9 cellular contexts compared by ENCODE assay signal in genomic region chr6:77463308-77463880, GRCh38. TPM values are rescaled to one million over a fixed set of nuclear protein-coding genes. Genes with fewer than 3 reads are reported as not detected.
A peak's percentile ranks its signal among the peaks of the same experiment; 100 is the strongest.
DNase-seq lines count a peak whose midpoint lies in the region; ATAC-seq and TF ChIP-seq lines count a peak whose summit lies in the region.
"Had no signal": no experiment of that assay in that cellular context is flagged by ENCODE, and none has a peak within 500 bp of the region (broad histone marks: within the 10 kb centered on the region; RNA-seq: fewer than 3 reads in every experiment).

Gene HTR1B (minus strand): TSS chr6:77463491. CDS start chr6:77463403, 88 bp downstream.

- peak within 1 kb of the TSS; percentile 42 for H2BK120ac ChIP-seq in IMR-90 (ENCODE audit: low read depth, low read length)

- no peak for TF ChIP-seq POLR2A in IMR-90 (IDR thresholded peaks at IDR 0.05; ENCODE audit: low read depth, low read length)

- peak within 1 kb of the TSS; percentile 62 for H2AK9ac ChIP-seq in IMR-90 (replicated peaks; ENCODE audit: low read depth, low read length, poor library complexity)

- H3K27me3 ChIP-seq in IMR-90 (ENCODE audit: control insufficient read depth, insufficient read depth, low read length) = peaks cover 17% of the 10 kb centered on the region

- peak; percentile 14 for DNase-seq in IMR-90
- DNase-seq in astrocyte of the spinal cord (ENCODE audit: low read depth, low spot score) = peak; percentile 63
- DNase-seq in islet precursor cell = peak; percentile 64
- DNase-seq in stimulated activated naive B cell treated with anti-CD40 and anti-IgM and Interleukin-4, amounts not matched to agents 10 μg/mL and 1 μg/mL and 100 μg/mL, for 72 hours = no peak
- no peak for DNase-seq in NCI-H774 (lab: John Stamatoyannopoulos, UW)

- H3K36me3 ChIP-seq in IMR-90 (ENCODE audit: control insufficient read depth, insufficient read depth, low read length) = no peaks in the 10 kb centered on the region

- H4K20me1 ChIP-seq in IMR-90 (ENCODE audit: insufficient read depth, low read length) = no peaks in the 10 kb centered on the region

- H3K56ac ChIP-seq in IMR-90 (ENCODE audit: extremely low read depth, insufficient read depth, low read length) = no peak within 1 kb of the TSS

- intact Hi-C loops in IMR-90 (cut with micrococcal nuclease) = loop anchor here (10.0 kb wide), 1 partner anchor 1611 kb away; the partner anchor contains the start of gene PHIP

- POLR2A ChIA-PET in IMR-90 (lab: Charles Lee; ENCODE audit: unreplicated experiment) = interaction anchor here (0.5 to 0.6 kb wide), 2 partner anchors 29 to 293 kb away, joined by 7 to 9 read pairs; no protein-coding TSS in a partner anchor

- H2BK5ac ChIP-seq in IMR-90 (ENCODE audit: low read depth, low read length, poor library complexity, severe bottlenecking) = no peak within 1 kb of the TSS

- H3K4me1 ChIP-seq in IMR-90 (ENCODE audit: control insufficient read depth, insufficient read depth, low read length) = no peaks in the 10 kb centered on the region; the same call in 1 of the 2 replicates

- peaks cover 68 to 76% of the 10 kb centered on the region in 2 donors for H3K27me3 Mint-ChIP-seq in stimulated activated naive B cell treated with anti-CD40 and anti-IgM and Interleukin-4, amounts not matched to agents 10 μg/mL and 1 μg/mL and 100 μg/mL, for 72 hours

- H3K27ac Mint-ChIP-seq in stimulated activated naive B cell treated with anti-CD40 and anti-IgM and Interleukin-4, amounts not matched to agents 10 μg/mL and 1 μg/mL and 100 μg/mL, for 72 hours = peak within 1 kb of the TSS; percentile 4

- dilution Hi-C loops in IMR-90 (cut with HindIII; ENCODE audit: low sequenced_read_pairs, unreplicated experiment) = no loop called here

- no peak within 1 kb of the TSS for H4K5ac ChIP-seq in IMR-90 (ENCODE audit: low read depth, low read length)

- in situ Hi-C loops in IMR-90 (cut with MboI; ENCODE audit: low sequenced_read_pairs) (loop anchor here (5.0 to 25.0 kb wide), 3 partner anchors 776 to 1529 kb away; no protein-coding TSS in a partner anchor), astrocyte of the spinal cord (cut with HindIII; ENCODE audit: low sequenced_read_pairs) (no loop called here)

- 4% methylated on average over 11 of the region's 31 CpGs; no CpG with 5 or more reads in 1 of the 2 experiments for WGBS in IMR-90 (ENCODE audit: extremely low coverage in 2 of 2, insufficient read length in 1 of 2), 2 experiments

- no peak within 1 kb of the TSS for H2BK15ac ChIP-seq in IMR-90 (ENCODE audit: low read depth, low read length)

- H2BK20ac ChIP-seq in IMR-90 (ENCODE audit: low read depth, low read length) = peak within 1 kb of the TSS; percentile 58; the same call in 1 of the 2 replicates

- no peaks in the 10 kb centered on the region for H3K9me1 ChIP-seq in IMR-90 (ENCODE audit: insufficient read depth, low read length)

- H2AFZ ChIP-seq in IMR-90 (replicated peaks; ENCODE audit: low read length, poor library complexity) = peak within 1 kb of the TSS; percentile 90

- H3K23ac ChIP-seq in IMR-90 (ENCODE audit: low read depth, low read length) = peak within 1 kb of the TSS; percentile 76

- peak within 1 kb of the TSS; percentile 48 for H3K4me3 ChIP-seq in IMR-90 (ENCODE audit: insufficient read depth, low read depth, low read length)
- peak within 1 kb of the TSS; percentile 57 for H3K4me3 ChIP-seq in astrocyte of the spinal cord (ENCODE audit: low read depth, low read length)

- ATAC-seq in IMR-90 (ENCODE audit: low read depth) = peak; percentile 4
- ATAC-seq in stimulated activated naive B cell treated with anti-CD40 and anti-IgM and Interleukin-4, amounts not matched to agents 10 μg/mL and 1 μg/mL and 100 μg/mL, for 72 hours (replicated peaks) = no peak
- ATAC-seq in HG02840 (IDR thresholded peaks at IDR 0.05; ENCODE audit: low FRiP score, unreplicated experiment) = no peak
- no peak for ATAC-seq in activated CD4-positive, CD25-positive, alpha-beta regulatory T cell treated with anti-CD3 and anti-CD28 coated beads, Interleukin-2, amount 50 U/mL, for 24 hours
- no peak for ATAC-seq in GM21515 (IDR thresholded peaks at IDR 0.05; ENCODE audit: unreplicated experiment)

- peaks cover 0 to 4% of the 10 kb centered on the region in 2 donors for H3K9me3 Mint-ChIP-seq in stimulated activated naive B cell treated with anti-CD40 and anti-IgM and Interleukin-4, amounts not matched to agents 10 μg/mL and 1 μg/mL and 100 μg/mL, for 72 hours

- H4K8ac ChIP-seq in IMR-90 (ENCODE audit: low read depth in 2 of 2, low read length in 2 of 2) = peak within 1 kb of the TSS; percentile 31 to 64; a peak in 1 of 4 replicates

- peak within 1 kb of the TSS; percentile 20; the same call in 1 of the 2 replicates for H2AK5ac ChIP-seq in IMR-90 (ENCODE audit: low read depth, low read length)

- no peaks in the 10 kb centered on the region for H3K9me3 ChIP-seq in IMR-90 (ENCODE audit: control insufficient read depth, insufficient read depth, low read length)

- H3K79me1 ChIP-seq in IMR-90 (ENCODE audit: low read depth in 1 of 2, low read length in 2 of 2) = no peaks in the 10 kb centered on the region; a peak in 1 of 4 replicates

- TF ChIP-seq RAD21 in IMR-90 (IDR thresholded peaks at IDR 0.05; ENCODE audit: low read length) = no peak

- no TSS peak for BruUV-seq in IMR-90 (replicated peaks; lab: Mats Ljungman, UMichigan)

- no peak within 1 kb of the TSS for H3K18ac ChIP-seq in IMR-90 (ENCODE audit: low read depth, low read length)

- H3K27ac ChIP-seq in IMR-90 (ENCODE audit: insufficient read depth, low read length) = no peak within 1 kb of the TSS; the same call in 1 of the 2 replicates

- CTCF ChIA-PET in IMR-90 (lab: Yijun Ruan, JAX) = interaction anchor here (0.6 to 1.2 kb wide), 2 partner anchors 751 to 765 kb away, joined by 3 to 7 read pairs; no protein-coding TSS in a partner anchor

- H3K4me2 ChIP-seq in IMR-90 (ENCODE audit: low read depth, low read length) = peak within 1 kb of the TSS; percentile 93

- H3K9ac ChIP-seq in IMR-90 (ENCODE audit: low read depth, low read length) = peak within 1 kb of the TSS; percentile 31

- no peak for TF ChIP-seq CTCF in IMR-90 (conservative IDR thresholded peaks at IDR 0.05; ENCODE audit: low read depth, low read length)
- no peak for TF ChIP-seq CTCF in astrocyte of the spinal cord (IDR thresholded peaks at IDR 0.05; ENCODE audit: low read depth, low read length)

- peak within 1 kb of the TSS; percentile 37 for H4K91ac ChIP-seq in IMR-90 (ENCODE audit: insufficient read depth, low read depth, low read length)

- H3K36me3 Mint-ChIP-seq in stimulated activated naive B cell treated with anti-CD40 and anti-IgM and Interleukin-4, amounts not matched to agents 10 μg/mL and 1 μg/mL and 100 μg/mL, for 72 hours = peaks cover 0 to 8% of the 10 kb centered on the region in 2 donors

- no peak within 1 kb of the TSS; the same call in 1 of the 2 replicates for H3K14ac ChIP-seq in IMR-90 (replicated peaks; ENCODE audit: low read depth, low read length)

- H3K4ac ChIP-seq in IMR-90 (ENCODE audit: low read depth, low read length) = peak within 1 kb of the TSS; percentile 44

- peaks cover 23 to 29% of the 10 kb centered on the region in 2 donors for H3K4me1 Mint-ChIP-seq in stimulated activated naive B cell treated with anti-CD40 and anti-IgM and Interleukin-4, amounts not matched to agents 10 μg/mL and 1 μg/mL and 100 μg/mL, for 72 hours

- H3K4me3 Mint-ChIP-seq in stimulated activated naive B cell treated with anti-CD40 and anti-IgM and Interleukin-4, amounts not matched to agents 10 μg/mL and 1 μg/mL and 100 μg/mL, for 72 hours = peak within 1 kb of the TSS; percentile 66 to 67

TF ChIP-seq in IMR-90, 13 proteins besides CTCF, POLR2A, EP300 and RAD21:
- TF ChIP-seq ELK1 (IDR thresholded peaks at IDR 0.05; ENCODE audit: borderline replicate concordance, low read depth, low read length) (no peak), CHD1 (IDR thresholded peaks at IDR 0.05; ENCODE audit: low read depth, low read length) (no peak), RCOR1 (IDR thresholded peaks at IDR 0.05; ENCODE audit: insufficient replicate concordance, low read length) (no peak), CEBPB (IDR thresholded peaks at IDR 0.05; ENCODE audit: low read depth, low read length) (no peak), FOS (IDR thresholded peaks at IDR 0.05; ENCODE audit: low read depth, low read length) (no peak), RFX5 (IDR thresholded peaks at IDR 0.05; ENCODE audit: low read depth, low read length) (no peak), MXI1 (IDR thresholded peaks at IDR 0.05; ENCODE audit: borderline replicate concordance, low read depth, low read length) (no peak), MAZ (IDR thresholded peaks at IDR 0.05; ENCODE audit: borderline replicate concordance, low read depth, low read length) (no peak), USF2 (IDR thresholded peaks at IDR 0.05; ENCODE audit: low read depth, low read length) (no peak), SMC3 (IDR thresholded peaks at IDR 0.05; ENCODE audit: low read depth, low read length) (no peak), BHLHE40 (IDR thresholded peaks at IDR 0.05; ENCODE audit: low read depth, low read length) (no peak)
TF ChIP-seq in IMR-90: peak in this region for 0.

RNA-seq across cellular contexts. Expression of gene HTR1B, which starts in this region (rescaled TPM):
- under 0.01 and 0.36 TPM in 2 replicates for total RNA-seq in IMR-90 (2012; rRNA removed)
- 0.24 and 0.27 TPM in 2 replicates for polyA plus RNA-seq in IMR-90 (2012; rRNA removed)
- polyA plus RNA-seq in IMR-90 (2012; cell fraction: cytosol; rRNA removed) = 0.08 and 0.27 TPM in 2 replicates
- polyA plus RNA-seq in IMR-90 (2012; cell fraction: nucleus; rRNA removed; ENCODE audit: low replicate concordance) = 0.30 and 0.47 TPM in 2 replicates
- total RNA-seq: activated CD8-positive, alpha-beta memory T cell treated with anti-CD3 and anti-CD28 coated beads for 36 hours had no signal

Comparison
In these comparisons a context has a peak if more than half of its experiments do, and no peak if none do; other contexts are left out.
1. Peak in DNase-seq, ATAC-seq, H3K4me3 ChIP-seq, H3K9ac ChIP-seq and H3K4me2 ChIP-seq in IMR-90; RNA of the gene not detected or under 1 TPM.
2. DNase-seq: peak in astrocyte of the spinal cord (single experiment) and islet precursor cell (single experiment); none in stimulated activated naive B cell treated with anti-CD40 and anti-IgM and Interleukin-4, amounts not matched to agents 10 μg/mL and 1 μg/mL and 100 μg/mL, for 72 hours (single experiment) and NCI-H774 (single experiment).